In the genomic region with DNA sequence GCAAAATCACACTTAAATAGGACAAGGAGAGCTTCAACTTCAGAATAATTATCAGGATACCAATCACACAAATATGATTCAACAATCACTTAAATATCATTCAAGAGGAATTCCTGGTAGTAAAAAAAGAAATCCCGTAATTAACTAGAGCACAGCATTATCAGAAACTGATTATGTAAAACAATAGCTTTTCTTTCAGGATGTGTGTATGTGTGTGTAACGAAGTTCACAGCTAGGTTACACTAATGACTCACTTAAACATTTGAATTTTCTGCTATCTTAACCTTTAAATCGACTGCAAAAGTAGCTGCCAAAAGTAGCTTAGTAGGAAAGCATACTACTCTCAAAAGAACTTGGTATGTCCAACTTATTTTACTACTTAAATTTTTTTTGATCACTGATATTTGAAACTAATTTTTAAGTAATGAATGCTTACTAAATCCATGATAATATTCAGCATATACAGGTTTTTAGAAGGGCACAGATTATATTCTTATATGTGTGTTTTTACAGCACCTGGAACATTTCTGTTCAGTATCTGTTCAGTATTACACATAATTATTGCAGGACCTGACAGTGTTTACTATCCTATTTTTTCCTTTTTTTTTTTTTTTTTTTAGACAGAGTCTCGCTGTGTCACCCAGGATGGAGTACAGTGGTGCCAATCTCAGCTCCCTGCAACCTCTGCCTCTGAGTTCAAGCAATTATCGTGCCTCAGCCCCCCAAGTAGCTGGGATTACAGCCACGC, we compare ENCODE assay signal across 13 cellular contexts. TPM values are rescaled to one million over a fixed set of nuclear protein-coding genes. Genes with fewer than 3 reads are reported as not detected.
DNase-seq lines count a peak whose midpoint lies in the region; ATAC-seq, FAIRE-seq and TF ChIP-seq lines count a peak whose summit lies in the region.
"Had no signal": no experiment of that assay in that cellular context is flagged by ENCODE, and none has a peak within 500 bp of the region (broad histone marks: within the 10 kb centered on the region; RNA-seq: fewer than 3 reads in every experiment).

No MANE protein-coding gene starts in this region.

- FAIRE-seq in islet of Langerhans (lab: Jason Lieb, UNC), result peak; percentile 89

- no peak overlapping the region for H2BK15ac ChIP-seq in neuronal stem cell (ENCODE audit: low read length)

- no peak for TF ChIP-seq POLR2A in adrenal gland (IDR thresholded peaks at IDR 0.05)
- no peak for TF ChIP-seq POLR2A in spleen (IDR thresholded peaks at IDR 0.05)

- no peaks in the 10 kb centered on the region for H3K27me3 ChIP-seq in adrenal gland
- H3K27me3 ChIP-seq in spleen (replicated peaks in 1 of 7), result no peaks in the 10 kb centered on the region
- no peaks in the 10 kb centered on the region for H3K27me3 ChIP-seq in neuronal stem cell (ENCODE audit: control insufficient read depth in 3 of 3, insufficient read depth in 3 of 3, low read depth in 1 of 3, low read length in 3 of 3)
- H3K27me3 ChIP-seq: Peyer's patch, tibial artery had no signal

- H3K27ac ChIP-seq in adrenal gland, result peak overlapping the region in 3 of 5 donors; percentile 1 to 50 (median 2)
- peak overlapping the region in 6 of 8 donors; percentile 2 to 37 (median 12) for H3K27ac ChIP-seq in spleen
- no peak overlapping the region for H3K27ac ChIP-seq in neuronal stem cell (replicated peaks; ENCODE audit: low read length)
- H3K27ac ChIP-seq: tibial artery had no signal

- H4K8ac ChIP-seq in neuronal stem cell (ENCODE audit: low read depth, low read length), result no peak overlapping the region

- H3K4me3 ChIP-seq in adrenal gland (no peak overlapping the region), spleen (no peak overlapping the region), neuronal stem cell (ENCODE audit: low read length in 2 of 2) (no peak overlapping the region)
- H3K4me3 ChIP-seq: Peyer's patch, tibial artery had no signal

- no peak overlapping the region for H2BK12ac ChIP-seq in neuronal stem cell (ENCODE audit: low read length)

- H2BK5ac ChIP-seq in neuronal stem cell (ENCODE audit: low read length), result no peak overlapping the region

- H3K4me1 ChIP-seq in adrenal gland (replicated peaks in 1 of 2), result peaks cover 39 to 41% of the 10 kb centered on the region in 2 donors
- H3K4me1 ChIP-seq in spleen, result peaks cover 17 to 65% (median 47%) of the 10 kb centered on the region in 6 donors
- peaks cover 1 to 14% of the 10 kb centered on the region in 2 donors for H3K4me1 ChIP-seq in neuronal stem cell (ENCODE audit: control insufficient read depth in 2 of 2, insufficient read depth in 1 of 2, low read depth in 1 of 2, low read length in 2 of 2)

- TF ChIP-seq CTCF in adrenal gland (IDR thresholded peaks at IDR 0.05), result no peak
- no peak for TF ChIP-seq CTCF in spleen (IDR thresholded peaks at IDR 0.05 in 8 of 11, conservative IDR thresholded peaks at IDR 0.05 in 3 of 11)
- TF ChIP-seq CTCF in GM13976 (IDR thresholded peaks at IDR 0.05; ENCODE audit: borderline replicate concordance, control extremely low read depth, extremely low read depth, insufficient read depth, missing control alignments), result no peak

- intact Hi-C loops in adrenal gland (cut with DNase I) (no loop called here), spleen (cut with DNase I; ENCODE audit: low total_unique reads) (no loop called here)

- peaks cover 5% of the 10 kb centered on the region for H3K79me1 ChIP-seq in neuronal stem cell (ENCODE audit: low read depth, low read length)

- H3K23ac ChIP-seq in neuronal stem cell (ENCODE audit: low read depth, low read length, poor library complexity), result no peak overlapping the region

- 47 to 58% (median 51%) methylated on average over 6 of the region's 6 CpGs for WGBS in adrenal gland, 4 donors
- WGBS in spleen, 5 donors, result 59 to 74% (median 66%) methylated on average over 6 of the region's 6 CpGs
- WGBS in neuronal stem cell (ENCODE audit: extremely low coverage in 2 of 2, insufficient read length in 2 of 2, insufficient replicate concordance in 1 of 2), 2 donors, result no CpG with 5 or more reads among the region's 6 CpGs

- no peak overlapping the region for H3K4ac ChIP-seq in neuronal stem cell (ENCODE audit: low read length)

- no peak overlapping the region for H2AK5ac ChIP-seq in neuronal stem cell (ENCODE audit: low read depth, low read length)

- CTCF ChIA-PET in HEK293T (lab: Yijun Ruan, JAX), result interaction anchor here (0.6 to 2.7 kb wide), 3 partner anchors 14 to 242 kb away, joined by 3 to 11 read pairs (median 4); no protein-coding TSS in a partner anchor

- H3K36me3 ChIP-seq in adrenal gland (replicated peaks in 1 of 2) (no peaks in the 10 kb centered on the region), spleen (no peaks in the 10 kb centered on the region), neuronal stem cell (replicated peaks in 1 of 2; ENCODE audit: control insufficient read depth in 2 of 2, insufficient read depth in 2 of 2, low read length in 2 of 2) (no peaks in the 10 kb centered on the region)
- H3K36me3 ChIP-seq: Peyer's patch, tibial artery had no signal

- H2AFZ ChIP-seq in neuronal stem cell (ENCODE audit: low read length), result no peak overlapping the region

- H2BK120ac ChIP-seq in neuronal stem cell (ENCODE audit: low read depth, low read length), result no peak overlapping the region

- no peaks in the 10 kb centered on the region for H3K9me3 ChIP-seq in adrenal gland (replicated peaks in 1 of 3)
- H3K9me3 ChIP-seq in spleen, result no peaks in the 10 kb centered on the region
- no peaks in the 10 kb centered on the region for H3K9me3 ChIP-seq in neuronal stem cell (replicated peaks in 1 of 2; ENCODE audit: control insufficient read depth in 2 of 2, insufficient read depth in 1 of 2, low read depth in 1 of 2, low read length in 2 of 2)
- H3K9me3 ChIP-seq: Peyer's patch, tibial artery had no signal

- H3K14ac ChIP-seq in neuronal stem cell (ENCODE audit: low read length), result no peak overlapping the region

- H3K4me2 ChIP-seq in neuronal stem cell (ENCODE audit: insufficient read depth, low read length, poor library complexity, severe bottlenecking), result no peak overlapping the region

- no peak overlapping the region for H3K9ac ChIP-seq in neuronal stem cell (ENCODE audit: low read depth, low read length, poor library complexity)

- no peak for DNase-seq in HEK293T (ENCODE audit: extremely low spot score)
- DNase-seq in adrenal gland, result no peak
- no peak for DNase-seq in spleen
- no peak for DNase-seq in GM13976 (ENCODE audit: low spot score)
- DNase-seq in neuronal stem cell (ENCODE audit: low spot score), result no peak
- DNase-seq: activated CD4-positive, alpha-beta T cell treated with anti-CD3 and anti-CD28 coated beads, Interleukin-2, amount 50 U/mL, for 1 hour; NCI-H2227 treated with DMSO at 0.1 percent for 48 hours; tibial artery had no signal

- in situ Hi-C loops in GM13976 (cut with MboI; ENCODE audit: low sequenced_read_pairs, unreplicated experiment), result no loop called here

- ATAC-seq in GM21737 (IDR thresholded peaks at IDR 0.05; ENCODE audit: unreplicated experiment) (no peak), GM21526 (IDR thresholded peaks at IDR 0.05; ENCODE audit: low FRiP score, unreplicated experiment) (no peak)
- ATAC-seq: esophagus mucosa had no signal

- H3K18ac ChIP-seq in neuronal stem cell (ENCODE audit: low read length), result no peak overlapping the region

- H4K91ac ChIP-seq in neuronal stem cell (ENCODE audit: low read depth, low read length, poor library complexity), result no peak overlapping the region

- POLR2A ChIA-PET in HEK293T (lab: Yijun Ruan, JAX), result interaction anchor here (0.8 kb wide), 1 partner anchor 36 kb away, joined by 3 read pairs; no protein-coding TSS in a partner anchor

TF ChIP-seq in HEK293T, 16 proteins besides CTCF, POLR2A, EP300 and RAD21:
- 0 out of 2 replicates have a peak, but pooled peaks have one; percentile 6 for TF ChIP-seq ZNF384 (IDR thresholded peaks at IDR 0.05)
- TF ChIP-seq SP1 (IDR thresholded peaks at IDR 0.05), result no peak

RNA-seq across cellular contexts. Expression of gene RERE, which starts 4.2 kb away (rescaled TPM):
- total RNA-seq in adrenal gland (100 to 1,000 TPM in 3 of 8 donors, 10 to 100 TPM in 5; 49.0 to 146 (median 81.4) TPM), spleen (100 to 1,000 TPM in 6 of 7 donors, 10 to 100 TPM in 1; 86.8 to 149 (median 130) TPM)
- polyA plus RNA-seq in adrenal gland (10 to 100 TPM; 33.4 to 75.9 (median 41.6) TPM), spleen (10 to 100 TPM; 10.3 to 28.4 (median 16.2) TPM)
- 36.6 TPM for polyA plus RNA-seq in neuronal stem cell (2013, experiment 1 of 2)
- polyA plus RNA-seq in neuronal stem cell (2013, experiment 2 of 2), result 38.4 TPM
